14 cellular contexts compared by ENCODE assay signal in the genomic region with DNA sequence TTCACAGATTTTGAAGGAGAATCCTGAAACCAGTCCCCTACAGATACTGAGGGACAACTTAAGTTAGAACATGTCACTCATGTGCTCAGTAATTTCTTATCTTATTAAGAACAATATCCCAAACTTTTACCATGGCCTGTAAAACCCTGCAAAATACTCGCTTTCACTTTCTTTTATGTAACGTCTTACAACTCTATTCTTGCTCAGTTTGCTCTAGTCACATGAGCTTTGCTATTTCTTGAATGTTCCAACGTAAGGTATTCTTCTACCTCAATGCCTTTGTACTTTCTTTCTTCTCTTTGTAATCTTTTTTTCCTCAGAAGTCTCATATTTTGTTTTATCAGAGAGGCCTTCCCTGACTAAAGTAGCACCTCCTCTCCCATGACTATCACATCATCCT.
DNase-seq lines count a peak whose midpoint lies in the region; ATAC-seq lines count a peak whose summit lies in the region.
"Had no signal": no experiment of that assay in that cellular context is flagged by ENCODE, and none has a peak within 500 bp of the region (broad histone marks: within the 10 kb centered on the region; RNA-seq: fewer than 3 reads in every experiment).

No MANE protein-coding gene starts in this region.

- peak overlapping the region; percentile 6 for H3K4me3 Mint-ChIP-seq in stimulated activated naive CD8-positive, alpha-beta T cell treated with anti-CD3 and anti-CD28 coated beads, Interleukin-15, Interleukin-2, amounts not matched to agents 100 ng/mL and 50 ng/mL, for 24 hours
- H3K4me3 Mint-ChIP-seq in T-helper 2 cell treated with Interferon-gamma antibody and Interleukin-4, amounts not matched to agents 5 μg/mL and 100 μg/mL, for 36 hours, result peak overlapping the region; percentile 67
- peak overlapping the region; percentile 36 to 77 for H3K4me3 Mint-ChIP-seq in stimulated activated naive CD8-positive, alpha-beta T cell treated with anti-CD3 and anti-CD28 coated beads, Interleukin-15, amount 100 ng/mL, for 72 hours
- H3K4me3 Mint-ChIP-seq: effector memory CD8-positive, alpha-beta T cell had no signal

- H3K4me1 Mint-ChIP-seq in stimulated activated naive CD8-positive, alpha-beta T cell treated with anti-CD3 and anti-CD28 coated beads, Interleukin-15, Interleukin-2, amounts not matched to agents 100 ng/mL and 50 ng/mL, for 24 hours (ENCODE audit: low read depth), result peaks cover 9% of the 10 kb centered on the region
- H3K4me1 Mint-ChIP-seq in T-helper 2 cell treated with Interferon-gamma antibody and Interleukin-4, amounts not matched to agents 5 μg/mL and 100 μg/mL, for 36 hours (ENCODE audit: low read depth), result peaks cover 3% of the 10 kb centered on the region
- no peaks in the 10 kb centered on the region for H3K4me1 Mint-ChIP-seq in stimulated activated naive CD8-positive, alpha-beta T cell treated with anti-CD3 and anti-CD28 coated beads, Interleukin-15, amount 100 ng/mL, for 72 hours

- ATAC-seq in stimulated activated naive CD8-positive, alpha-beta T cell treated with anti-CD3 and anti-CD28 coated beads, Interleukin-15, Interleukin-2, amounts not matched to agents 100 U/mL and 50 U/mL, for 24 hours, result no peak
- ATAC-seq in HG02610 (IDR thresholded peaks at IDR 0.05; ENCODE audit: unreplicated experiment), result peak; percentile 59
- ATAC-seq in stimulated activated naive CD8-positive, alpha-beta T cell treated with anti-CD3 and anti-CD28 coated beads, Interleukin-15, amount 100 ng/mL, for 72 hours, result no peak
- ATAC-seq: effector memory CD8-positive, alpha-beta T cell had no signal

- H3K27me3 Mint-ChIP-seq in stimulated activated naive CD8-positive, alpha-beta T cell treated with anti-CD3 and anti-CD28 coated beads, Interleukin-15, Interleukin-2, amounts not matched to agents 100 ng/mL and 50 ng/mL, for 24 hours, result no peaks in the 10 kb centered on the region
- H3K27me3 Mint-ChIP-seq in T-helper 2 cell treated with Interferon-gamma antibody and Interleukin-4, amounts not matched to agents 5 μg/mL and 100 μg/mL, for 36 hours (ENCODE audit: low read depth), result no peaks in the 10 kb centered on the region
- no peaks in the 10 kb centered on the region for H3K27me3 Mint-ChIP-seq in stimulated activated naive CD8-positive, alpha-beta T cell treated with anti-CD3 and anti-CD28 coated beads, Interleukin-15, amount 100 ng/mL, for 72 hours
- H3K27me3 Mint-ChIP-seq: effector memory CD8-positive, alpha-beta T cell had no signal

- DNase-seq in stimulated activated naive CD8-positive, alpha-beta T cell treated with anti-CD3 and anti-CD28 coated beads, Interleukin-15, Interleukin-2, amounts not matched to agents 100 U/mL and 50 U/mL, for 24 hours, result no peak
- no peak for DNase-seq in T-helper 2 cell treated with Interferon-gamma antibody and Interleukin-4, amounts not matched to agents 5 μg/mL and 100 μg/mL, for 36 hours (ENCODE audit: low spot score)
- no peak for DNase-seq in stimulated activated naive CD8-positive, alpha-beta T cell treated with anti-CD3 and anti-CD28 coated beads, Interleukin-15, amount 100 ng/mL, for 72 hours
- DNase-seq in germinal center (ENCODE audit: low spot score) (no peak), NCI-H1694 (lab: John Stamatoyannopoulos, UW) (no peak), C1 segment of cervical spinal cord (lab: John Stamatoyannopoulos, UW) (no peak)
- DNase-seq: activated CD4-positive, CD25-positive, alpha-beta regulatory T cell; aorta; effector memory CD8-positive, alpha-beta T cell; hypothalamus; midbrain; NCI-H187 had no signal

- H3K36me3 Mint-ChIP-seq in stimulated activated naive CD8-positive, alpha-beta T cell treated with anti-CD3 and anti-CD28 coated beads, Interleukin-15, Interleukin-2, amounts not matched to agents 100 ng/mL and 50 ng/mL, for 24 hours (ENCODE audit: low read depth), result peaks cover 15% of the 10 kb centered on the region
- H3K36me3 Mint-ChIP-seq in T-helper 2 cell treated with Interferon-gamma antibody and Interleukin-4, amounts not matched to agents 5 μg/mL and 100 μg/mL, for 36 hours (ENCODE audit: low read depth), result peaks cover 3% of the 10 kb centered on the region

- H3K27ac Mint-ChIP-seq in stimulated activated naive CD8-positive, alpha-beta T cell treated with anti-CD3 and anti-CD28 coated beads, Interleukin-15, Interleukin-2, amounts not matched to agents 100 ng/mL and 50 ng/mL, for 24 hours, result no peak overlapping the region
- peak overlapping the region; percentile 68 for H3K27ac Mint-ChIP-seq in T-helper 2 cell treated with Interferon-gamma antibody and Interleukin-4, amounts not matched to agents 5 μg/mL and 100 μg/mL, for 36 hours
- peak overlapping the region; percentile 4 to 88 for H3K27ac Mint-ChIP-seq in stimulated activated naive CD8-positive, alpha-beta T cell treated with anti-CD3 and anti-CD28 coated beads, Interleukin-15, amount 100 ng/mL, for 72 hours

- H3K9me3 Mint-ChIP-seq in stimulated activated naive CD8-positive, alpha-beta T cell treated with anti-CD3 and anti-CD28 coated beads, Interleukin-15, Interleukin-2, amounts not matched to agents 100 ng/mL and 50 ng/mL, for 24 hours, result no peaks in the 10 kb centered on the region
- no peaks in the 10 kb centered on the region for H3K9me3 Mint-ChIP-seq in T-helper 2 cell treated with Interferon-gamma antibody and Interleukin-4, amounts not matched to agents 5 μg/mL and 100 μg/mL, for 36 hours
- H3K9me3 Mint-ChIP-seq in stimulated activated naive CD8-positive, alpha-beta T cell treated with anti-CD3 and anti-CD28 coated beads, Interleukin-15, amount 100 ng/mL, for 72 hours, result no peaks in the 10 kb centered on the region
- H3K9me3 Mint-ChIP-seq: effector memory CD8-positive, alpha-beta T cell had no signal

Comparison
In these comparisons a context has a peak if more than half of its experiments do, and no peak if none do; other contexts are left out.
1. H3K4me3 Mint-ChIP-seq: peak in every context shown above with its lines; median percentile 67 in T-helper 2 cell treated with Interferon-gamma antibody and Interleukin-4, amounts not matched to agents 5 μg/mL and 100 μg/mL, for 36 hours; 56 in stimulated activated naive CD8-positive, alpha-beta T cell treated with anti-CD3 and anti-CD28 coated beads, Interleukin-15, amount 100 ng/mL, for 72 hours; 6 in stimulated activated naive CD8-positive, alpha-beta T cell treated with anti-CD3 and anti-CD28 coated beads, Interleukin-15, Interleukin-2, amounts not matched to agents 100 ng/mL and 50 ng/mL, for 24 hours.